Comparison of ENCODE assay signal across 1 cellular context in the genomic region with DNA sequence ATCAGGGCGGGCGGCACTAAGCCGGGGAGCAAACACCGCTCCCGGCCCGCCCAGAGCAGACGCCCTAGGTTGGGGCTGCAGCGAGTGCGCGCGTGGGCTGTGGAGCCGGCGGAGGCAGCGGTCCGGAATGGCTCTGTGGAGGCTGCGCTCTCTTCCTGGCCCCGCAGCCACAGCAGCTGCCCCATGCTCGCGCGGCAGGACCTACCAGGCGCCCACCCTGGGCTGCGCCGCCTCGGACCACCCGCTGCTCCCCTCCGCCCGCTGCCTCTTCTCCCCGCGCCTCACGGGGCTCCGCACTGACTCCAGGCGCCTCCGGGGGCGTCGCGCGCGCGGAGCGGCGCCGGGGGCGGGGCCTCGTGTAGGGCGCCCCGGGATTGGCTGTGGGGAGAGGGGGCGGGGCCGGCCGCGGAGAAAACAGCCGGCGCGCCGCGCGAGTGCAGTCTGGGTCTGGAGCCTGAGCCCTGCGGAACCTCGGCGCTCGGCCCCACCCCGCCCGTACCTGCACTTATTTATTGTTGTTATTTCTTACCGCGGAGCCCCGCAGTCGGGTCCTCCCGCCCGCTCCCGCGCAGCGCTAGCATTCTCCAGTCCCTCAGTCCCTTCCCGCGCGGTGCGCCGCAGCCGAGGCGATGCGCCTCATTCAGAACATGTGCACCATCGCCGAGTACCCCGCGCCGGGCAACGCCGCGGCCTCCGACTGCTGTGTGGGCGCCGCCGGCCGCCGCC.
TF ChIP-seq lines count a peak whose summit lies in the region.

A gene with protein sequence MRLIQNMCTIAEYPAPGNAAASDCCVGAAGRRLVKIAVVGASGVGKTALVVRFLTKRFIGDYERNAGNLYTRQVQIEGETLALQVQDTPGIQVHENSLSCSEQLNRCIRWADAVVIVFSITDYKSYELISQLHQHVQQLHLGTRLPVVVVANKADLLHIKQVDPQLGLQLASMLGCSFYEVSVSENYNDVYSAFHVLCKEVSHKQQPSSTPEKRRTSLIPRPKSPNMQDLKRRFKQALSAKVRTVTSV (plus strand): TSS at position 439 of the 726 bp plus-strand sequence. CDS start 191 bp downstream, at position 630.

TF ChIP-seq in K562, 482 proteins besides CTCF, POLR2A, EP300 and RAD21 (continued from another document and continues in another):
- TF ChIP-seq, protein P1, sequence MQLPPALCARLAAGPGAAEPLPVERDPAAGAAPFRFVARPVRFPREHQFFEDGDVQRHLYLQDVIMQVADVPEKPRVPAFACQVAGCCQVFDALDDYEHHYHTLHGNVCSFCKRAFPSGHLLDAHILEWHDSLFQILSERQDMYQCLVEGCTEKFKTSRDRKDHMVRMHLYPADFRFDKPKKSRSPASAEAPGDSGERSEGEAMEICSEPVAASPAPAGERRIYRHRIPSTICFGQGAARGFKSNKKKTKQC (CRISPR knock-in tag; IDR thresholded peaks at IDR 0.05) = peak; percentile 91
- TF ChIP-seq ZBTB7A (IDR thresholded peaks at IDR 0.05; ENCODE audit: borderline replicate concordance, control insufficient read depth, low read depth, low read length) (peak; percentile 49; the same call in 1 of the 2 replicates), ZNF41 (CRISPR knock-in tag; conservative IDR thresholded peaks at IDR 0.05) (no peak), GTF2F1 (IDR thresholded peaks at IDR 0.05; ENCODE audit: low read depth, low read length) (0 out of 2 replicates have a peak, but pooled peaks have one; percentile 41), HNRNPK (IDR thresholded peaks at IDR 0.05; ENCODE audit: low read depth, low read length, poor library complexity, severe bottlenecking) (no peak), ZBTB8A (IDR thresholded peaks at IDR 0.05; ENCODE audit: partially characterized antibody) (no peak), ZNF589 (CRISPR knock-in tag; IDR thresholded peaks at IDR 0.05; ENCODE audit: low read depth) (no peak), NR3C1 (CRISPR knock-in tag; IDR thresholded peaks at IDR 0.05) (peak; percentile 97), TFAM (CRISPR knock-in tag; conservative IDR thresholded peaks at IDR 0.05) (no peak), TCF7 (IDR thresholded peaks at IDR 0.05; ENCODE audit: borderline replicate concordance) (no peak), FOS (IDR thresholded peaks at IDR 0.05; ENCODE audit: extremely low read depth, insufficient read length) (no peak), ZBTB1 (CRISPR knock-in tag; IDR thresholded peaks at IDR 0.05; ENCODE audit: borderline replicate concordance, low read depth) (0 out of 2 replicates have a peak, but pooled peaks have one; percentile 31), DMBX1 (CRISPR knock-in tag; IDR thresholded peaks at IDR 0.05; ENCODE audit: borderline replicate concordance) (no peak), KLF10 (CRISPR knock-in tag; IDR thresholded peaks at IDR 0.05) (no peak), CHD4 (IDR thresholded peaks at IDR 0.05; ENCODE audit: insufficient read depth, insufficient replicate concordance, low read depth, low read length, poor library complexity, severe bottlenecking) (no peak), CBFB (CRISPR knock-in tag; IDR thresholded peaks at IDR 0.05) (no peak), ZKSCAN3 (CRISPR knock-in tag; IDR thresholded peaks at IDR 0.05) (no peak), JUN (IDR thresholded peaks at IDR 0.05; ENCODE audit: borderline replicate concordance, low read depth, low read length) (no peak), JUN (CRISPR knock-in tag; IDR thresholded peaks at IDR 0.05; ENCODE audit: borderline replicate concordance) (peak; percentile 50; the same call in 1 of the 2 replicates), MAZ (CRISPR knock-in tag; conservative IDR thresholded peaks at IDR 0.05 in 1 of 2, IDR thresholded peaks at IDR 0.05 in 1 of 2) (peak; percentile 48 to 58), FOXK1 (CRISPR knock-in tag; IDR thresholded peaks at IDR 0.05; ENCODE audit: borderline replicate concordance) (peak; percentile 85; the same call in 1 of the 2 replicates), YY1 (IDR thresholded peaks at IDR 0.05; ENCODE audit: borderline replicate concordance in 1 of 3, control insufficient read depth in 1 of 3, extremely low read depth in 1 of 3, insufficient read depth in 3 of 3, insufficient read length in 1 of 3, insufficient replicate concordance in 2 of 3, low read depth in 1 of 3, low read length in 2 of 3) (peak in 1 of 3 experiments; percentile 3), ZNF695 (CRISPR knock-in tag; IDR thresholded peaks at IDR 0.05) (no peak), NCOA2 (IDR thresholded peaks at IDR 0.05; ENCODE audit: partially characterized antibody in 2 of 2) (no peak), PTRF (tag; IDR thresholded peaks at IDR 0.05) (no peak), POLR2AphosphoS5 (IDR thresholded peaks at IDR 0.05; ENCODE audit: control insufficient read depth, insufficient read depth, low read depth, low read length) (peak; percentile 43; the same call in 1 of the 2 replicates), MYNN (IDR thresholded peaks at IDR 0.05) (no peak), MYNN (CRISPR knock-in tag; IDR thresholded peaks at IDR 0.05) (no peak), FOXM1 (IDR thresholded peaks at IDR 0.05; ENCODE audit: low read depth) (no peak), FOXM1 (CRISPR knock-in tag; IDR thresholded peaks at IDR 0.05; ENCODE audit: low read depth) (peak; percentile 66; the same call in 1 of the 2 replicates)
- TF ChIP-seq, protein P2, sequence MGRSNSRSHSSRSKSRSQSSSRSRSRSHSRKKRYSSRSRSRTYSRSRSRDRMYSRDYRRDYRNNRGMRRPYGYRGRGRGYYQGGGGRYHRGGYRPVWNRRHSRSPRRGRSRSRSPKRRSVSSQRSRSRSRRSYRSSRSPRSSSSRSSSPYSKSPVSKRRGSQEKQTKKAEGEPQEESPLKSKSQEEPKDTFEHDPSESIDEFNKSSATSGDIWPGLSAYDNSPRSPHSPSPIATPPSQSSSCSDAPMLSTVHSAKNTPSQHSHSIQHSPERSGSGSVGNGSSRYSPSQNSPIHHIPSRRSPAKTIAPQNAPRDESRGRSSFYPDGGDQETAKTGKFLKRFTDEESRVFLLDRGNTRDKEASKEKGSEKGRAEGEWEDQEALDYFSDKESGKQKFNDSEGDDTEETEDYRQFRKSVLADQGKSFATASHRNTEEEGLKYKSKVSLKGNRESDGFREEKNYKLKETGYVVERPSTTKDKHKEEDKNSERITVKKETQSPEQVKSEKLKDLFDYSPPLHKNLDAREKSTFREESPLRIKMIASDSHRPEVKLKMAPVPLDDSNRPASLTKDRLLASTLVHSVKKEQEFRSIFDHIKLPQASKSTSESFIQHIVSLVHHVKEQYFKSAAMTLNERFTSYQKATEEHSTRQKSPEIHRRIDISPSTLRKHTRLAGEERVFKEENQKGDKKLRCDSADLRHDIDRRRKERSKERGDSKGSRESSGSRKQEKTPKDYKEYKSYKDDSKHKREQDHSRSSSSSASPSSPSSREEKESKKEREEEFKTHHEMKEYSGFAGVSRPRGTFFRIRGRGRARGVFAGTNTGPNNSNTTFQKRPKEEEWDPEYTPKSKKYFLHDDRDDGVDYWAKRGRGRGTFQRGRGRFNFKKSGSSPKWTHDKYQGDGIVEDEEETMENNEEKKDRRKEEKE (IDR thresholded peaks at IDR 0.05; ENCODE audit: borderline replicate concordance in 1 of 2, control insufficient read depth in 1 of 2, low read depth in 2 of 2, low read length in 1 of 2) = no peak
- TF ChIP-seq, protein P3, sequence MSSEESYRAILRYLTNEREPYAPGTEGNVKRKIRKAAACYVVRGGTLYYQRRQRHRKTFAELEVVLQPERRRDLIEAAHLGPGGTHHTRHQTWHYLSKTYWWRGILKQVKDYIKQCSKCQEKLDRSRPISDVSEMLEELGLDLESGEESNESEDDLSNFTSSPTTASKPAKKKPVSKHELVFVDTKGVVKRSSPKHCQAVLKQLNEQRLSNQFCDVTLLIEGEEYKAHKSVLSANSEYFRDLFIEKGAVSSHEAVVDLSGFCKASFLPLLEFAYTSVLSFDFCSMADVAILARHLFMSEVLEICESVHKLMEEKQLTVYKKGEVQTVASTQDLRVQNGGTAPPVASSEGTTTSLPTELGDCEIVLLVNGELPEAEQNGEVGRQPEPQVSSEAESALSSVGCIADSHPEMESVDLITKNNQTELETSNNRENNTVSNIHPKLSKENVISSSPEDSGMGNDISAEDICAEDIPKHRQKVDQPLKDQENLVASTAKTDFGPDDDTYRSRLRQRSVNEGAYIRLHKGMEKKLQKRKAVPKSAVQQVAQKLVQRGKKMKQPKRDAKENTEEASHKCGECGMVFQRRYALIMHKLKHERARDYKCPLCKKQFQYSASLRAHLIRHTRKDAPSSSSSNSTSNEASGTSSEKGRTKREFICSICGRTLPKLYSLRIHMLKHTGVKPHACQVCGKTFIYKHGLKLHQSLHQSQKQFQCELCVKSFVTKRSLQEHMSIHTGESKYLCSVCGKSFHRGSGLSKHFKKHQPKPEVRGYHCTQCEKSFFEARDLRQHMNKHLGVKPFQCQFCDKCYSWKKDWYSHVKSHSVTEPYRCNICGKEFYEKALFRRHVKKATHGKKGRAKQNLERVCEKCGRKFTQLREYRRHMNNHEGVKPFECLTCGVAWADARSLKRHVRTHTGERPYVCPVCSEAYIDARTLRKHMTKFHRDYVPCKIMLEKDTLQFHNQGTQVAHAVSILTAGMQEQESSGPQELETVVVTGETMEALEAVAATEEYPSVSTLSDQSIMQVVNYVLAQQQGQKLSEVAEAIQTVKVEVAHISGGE (CRISPR knock-in tag; IDR thresholded peaks at IDR 0.05) = no peak
- TF ChIP-seq, protein P4, sequence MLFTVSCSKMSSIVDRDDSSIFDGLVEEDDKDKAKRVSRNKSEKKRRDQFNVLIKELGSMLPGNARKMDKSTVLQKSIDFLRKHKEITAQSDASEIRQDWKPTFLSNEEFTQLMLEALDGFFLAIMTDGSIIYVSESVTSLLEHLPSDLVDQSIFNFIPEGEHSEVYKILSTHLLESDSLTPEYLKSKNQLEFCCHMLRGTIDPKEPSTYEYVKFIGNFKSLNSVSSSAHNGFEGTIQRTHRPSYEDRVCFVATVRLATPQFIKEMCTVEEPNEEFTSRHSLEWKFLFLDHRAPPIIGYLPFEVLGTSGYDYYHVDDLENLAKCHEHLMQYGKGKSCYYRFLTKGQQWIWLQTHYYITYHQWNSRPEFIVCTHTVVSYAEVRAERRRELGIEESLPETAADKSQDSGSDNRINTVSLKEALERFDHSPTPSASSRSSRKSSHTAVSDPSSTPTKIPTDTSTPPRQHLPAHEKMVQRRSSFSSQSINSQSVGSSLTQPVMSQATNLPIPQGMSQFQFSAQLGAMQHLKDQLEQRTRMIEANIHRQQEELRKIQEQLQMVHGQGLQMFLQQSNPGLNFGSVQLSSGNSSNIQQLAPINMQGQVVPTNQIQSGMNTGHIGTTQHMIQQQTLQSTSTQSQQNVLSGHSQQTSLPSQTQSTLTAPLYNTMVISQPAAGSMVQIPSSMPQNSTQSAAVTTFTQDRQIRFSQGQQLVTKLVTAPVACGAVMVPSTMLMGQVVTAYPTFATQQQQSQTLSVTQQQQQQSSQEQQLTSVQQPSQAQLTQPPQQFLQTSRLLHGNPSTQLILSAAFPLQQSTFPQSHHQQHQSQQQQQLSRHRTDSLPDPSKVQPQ (CRISPR knock-in tag; IDR thresholded peaks at IDR 0.05; ENCODE audit: borderline replicate concordance) = no peak
- TF ChIP-seq, protein P5, sequence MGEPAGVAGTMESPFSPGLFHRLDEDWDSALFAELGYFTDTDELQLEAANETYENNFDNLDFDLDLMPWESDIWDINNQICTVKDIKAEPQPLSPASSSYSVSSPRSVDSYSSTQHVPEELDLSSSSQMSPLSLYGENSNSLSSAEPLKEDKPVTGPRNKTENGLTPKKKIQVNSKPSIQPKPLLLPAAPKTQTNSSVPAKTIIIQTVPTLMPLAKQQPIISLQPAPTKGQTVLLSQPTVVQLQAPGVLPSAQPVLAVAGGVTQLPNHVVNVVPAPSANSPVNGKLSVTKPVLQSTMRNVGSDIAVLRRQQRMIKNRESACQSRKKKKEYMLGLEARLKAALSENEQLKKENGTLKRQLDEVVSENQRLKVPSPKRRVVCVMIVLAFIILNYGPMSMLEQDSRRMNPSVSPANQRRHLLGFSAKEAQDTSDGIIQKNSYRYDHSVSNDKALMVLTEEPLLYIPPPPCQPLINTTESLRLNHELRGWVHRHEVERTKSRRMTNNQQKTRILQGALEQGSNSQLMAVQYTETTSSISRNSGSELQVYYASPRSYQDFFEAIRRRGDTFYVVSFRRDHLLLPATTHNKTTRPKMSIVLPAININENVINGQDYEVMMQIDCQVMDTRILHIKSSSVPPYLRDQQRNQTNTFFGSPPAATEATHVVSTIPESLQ (CRISPR knock-in tag; IDR thresholded peaks at IDR 0.05) = peak; percentile 86; the same call in 1 of the 2 replicates
- TF ChIP-seq, protein P6, sequence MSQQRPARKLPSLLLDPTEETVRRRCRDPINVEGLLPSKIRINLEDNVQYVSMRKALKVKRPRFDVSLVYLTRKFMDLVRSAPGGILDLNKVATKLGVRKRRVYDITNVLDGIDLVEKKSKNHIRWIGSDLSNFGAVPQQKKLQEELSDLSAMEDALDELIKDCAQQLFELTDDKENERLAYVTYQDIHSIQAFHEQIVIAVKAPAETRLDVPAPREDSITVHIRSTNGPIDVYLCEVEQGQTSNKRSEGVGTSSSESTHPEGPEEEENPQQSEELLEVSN (IDR thresholded peaks at IDR 0.05; ENCODE audit: borderline replicate concordance in 1 of 2, extremely low read depth in 1 of 2, insufficient read depth in 1 of 2, insufficient read length in 1 of 2, low read depth in 1 of 2, low read length in 1 of 2, poor library complexity in 1 of 2, severe bottlenecking in 1 of 2) = peak; percentile 93 to 96
- TF ChIP-seq, protein P7, sequence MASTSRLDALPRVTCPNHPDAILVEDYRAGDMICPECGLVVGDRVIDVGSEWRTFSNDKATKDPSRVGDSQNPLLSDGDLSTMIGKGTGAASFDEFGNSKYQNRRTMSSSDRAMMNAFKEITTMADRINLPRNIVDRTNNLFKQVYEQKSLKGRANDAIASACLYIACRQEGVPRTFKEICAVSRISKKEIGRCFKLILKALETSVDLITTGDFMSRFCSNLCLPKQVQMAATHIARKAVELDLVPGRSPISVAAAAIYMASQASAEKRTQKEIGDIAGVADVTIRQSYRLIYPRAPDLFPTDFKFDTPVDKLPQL (IDR thresholded peaks at IDR 0.05; ENCODE audit: extremely low read depth, insufficient read length) = no peak
- TF ChIP-seq, protein P8, sequence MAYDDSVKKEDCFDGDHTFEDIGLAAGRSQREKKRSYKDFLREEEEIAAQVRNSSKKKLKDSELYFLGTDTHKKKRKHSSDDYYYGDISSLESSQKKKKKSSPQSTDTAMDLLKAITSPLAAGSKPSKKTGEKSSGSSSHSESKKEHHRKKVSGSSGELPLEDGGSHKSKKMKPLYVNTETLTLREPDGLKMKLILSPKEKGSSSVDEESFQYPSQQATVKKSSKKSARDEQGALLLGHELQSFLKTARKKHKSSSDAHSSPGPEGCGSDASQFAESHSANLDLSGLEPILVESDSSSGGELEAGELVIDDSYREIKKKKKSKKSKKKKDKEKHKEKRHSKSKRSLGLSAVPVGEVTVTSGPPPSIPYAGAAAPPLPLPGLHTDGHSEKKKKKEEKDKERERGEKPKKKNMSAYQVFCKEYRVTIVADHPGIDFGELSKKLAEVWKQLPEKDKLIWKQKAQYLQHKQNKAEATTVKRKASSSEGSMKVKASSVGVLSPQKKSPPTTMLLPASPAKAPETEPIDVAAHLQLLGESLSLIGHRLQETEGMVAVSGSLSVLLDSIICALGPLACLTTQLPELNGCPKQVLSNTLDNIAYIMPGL (CRISPR knock-in tag; IDR thresholded peaks at IDR 0.05) = no peak
